Comparison of ENCODE assay signal across 1 cellular context in the genomic region with DNA sequence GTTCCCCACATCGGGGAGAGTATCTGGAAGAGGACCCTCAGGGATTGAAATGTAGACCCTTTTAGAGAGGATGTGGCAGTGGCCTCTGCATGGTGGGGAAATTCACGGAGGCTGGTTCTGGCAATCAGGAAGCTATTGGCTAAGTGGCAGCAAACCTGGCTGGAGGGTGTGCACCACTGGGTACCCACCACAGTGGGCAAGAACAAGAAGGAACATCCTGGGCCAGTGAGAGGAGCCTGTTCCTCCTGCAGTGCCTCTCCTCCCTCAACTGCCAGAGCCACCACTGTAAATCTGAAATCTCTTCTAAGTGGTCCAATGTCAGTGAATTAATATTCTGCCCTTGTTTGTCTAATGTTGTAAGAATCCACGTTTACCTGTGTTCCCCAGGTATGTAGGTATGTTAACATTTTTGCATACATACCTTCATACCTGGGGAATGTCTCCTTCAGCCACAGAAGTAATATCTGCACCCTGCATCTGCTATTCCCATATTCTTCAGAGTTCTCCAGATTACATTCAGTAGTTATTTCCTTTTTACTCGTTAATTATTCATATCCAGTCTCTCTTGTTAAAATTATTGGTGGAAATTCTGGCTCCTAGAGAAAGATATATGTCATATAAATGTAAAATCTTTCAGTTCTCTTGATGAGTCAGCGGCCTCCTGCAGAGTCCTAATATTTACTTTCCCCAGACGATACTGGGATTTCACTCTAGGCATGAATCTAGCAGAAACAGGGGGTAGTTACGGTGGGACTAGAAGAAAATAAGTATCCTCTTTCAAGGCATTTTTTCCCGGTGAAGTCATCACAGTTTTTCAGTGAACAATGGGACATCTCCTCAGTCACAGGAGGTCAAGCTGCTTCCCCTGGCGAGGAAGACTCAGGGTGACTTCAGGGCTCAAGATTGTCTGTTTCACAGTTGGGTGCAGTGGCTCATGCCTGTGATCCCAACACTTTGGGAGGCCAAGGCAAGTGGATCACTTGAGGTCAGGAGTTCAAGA.
TF ChIP-seq lines count a peak whose summit lies in the region.

No MANE protein-coding gene starts in this region.

TF ChIP-seq in A549, 52 proteins besides CTCF, POLR2A, EP300 and RAD21 (continued from another document):
- TF ChIP-seq, protein P1, sequence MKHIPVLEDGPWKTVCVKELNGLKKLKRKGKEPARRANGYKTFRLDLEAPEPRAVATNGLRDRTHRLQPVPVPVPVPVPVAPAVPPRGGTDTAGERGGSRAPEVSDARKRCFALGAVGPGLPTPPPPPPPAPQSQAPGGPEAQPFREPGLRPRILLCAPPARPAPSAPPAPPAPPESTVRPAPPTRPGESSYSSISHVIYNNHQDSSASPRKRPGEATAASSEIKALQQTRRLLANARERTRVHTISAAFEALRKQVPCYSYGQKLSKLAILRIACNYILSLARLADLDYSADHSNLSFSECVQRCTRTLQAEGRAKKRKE (CRISPR knock-in tag; IDR thresholded peaks at IDR 0.05; ENCODE audit: low read depth), result no peak
- TF ChIP-seq ZNF302 (CRISPR knock-in tag; IDR thresholded peaks at IDR 0.05) (no peak), HOXB5 (CRISPR knock-in tag; IDR thresholded peaks at IDR 0.05) (0 out of 2 replicates have a peak, but pooled peaks have one; percentile 54), CBX8 (IDR thresholded peaks at IDR 0.05) (no peak), MAFK (IDR thresholded peaks at IDR 0.05; ENCODE audit: partially characterized antibody) (peak; percentile 34), FOSL2 (IDR thresholded peaks at IDR 0.05) (peak; percentile 63), FOSL2 (CRISPR knock-in tag; IDR thresholded peaks at IDR 0.05) (peak; percentile 88)
